Comparison of ENCODE assay signal across 1 cellular context in the genomic region with DNA sequence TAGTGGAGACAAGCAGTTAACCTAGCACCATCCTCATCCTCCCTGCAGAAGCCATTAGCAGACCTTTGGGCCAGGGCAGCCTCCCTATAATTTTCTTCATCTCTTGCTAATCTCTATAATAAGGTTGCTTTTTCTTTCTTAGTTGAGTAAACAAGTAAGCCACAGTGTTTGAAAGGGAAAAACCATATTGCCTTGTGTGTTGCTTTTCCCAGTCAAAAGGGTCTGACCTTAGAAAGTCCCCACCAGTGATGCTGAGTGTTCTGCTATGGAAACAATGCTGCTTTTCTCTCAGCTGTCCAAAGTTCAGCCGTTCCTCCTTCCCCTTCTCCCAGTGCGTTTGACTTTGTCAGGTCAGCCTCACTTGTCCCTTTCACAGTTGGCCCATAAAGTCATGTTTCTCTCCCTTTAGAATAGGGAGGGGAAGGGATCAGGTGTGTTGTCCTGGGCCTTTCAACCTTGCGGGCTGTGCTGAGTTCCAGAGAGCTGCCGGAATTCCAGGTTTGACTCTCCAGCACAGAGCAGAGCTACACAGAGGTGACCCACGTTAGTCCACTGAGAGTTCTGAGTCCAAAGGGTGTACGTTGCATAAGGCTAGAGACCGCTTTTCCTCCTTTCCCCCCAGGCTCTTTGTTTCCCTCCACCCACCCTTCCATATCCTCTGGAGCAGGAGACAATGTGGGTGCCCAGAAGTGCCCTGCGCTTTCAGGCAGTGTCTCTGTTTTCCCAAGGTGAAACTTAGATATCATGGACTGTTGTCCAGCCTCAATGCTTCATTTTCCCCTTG.
A peak's percentile ranks its signal among the peaks of the same experiment; 100 is the strongest.
TF ChIP-seq lines count a peak whose summit lies in the region.

No MANE protein-coding gene starts in this region.

TF ChIP-seq in HepG2, 621 proteins besides CTCF, POLR2A, EP300 and RAD21 (continued from another document and continues in another):
- TF ChIP-seq ARID5B (CRISPR knock-in tag; IDR thresholded peaks at IDR 0.05) (peak; percentile 84), CENPBD1 (CRISPR knock-in tag; IDR thresholded peaks at IDR 0.05; ENCODE audit: borderline replicate concordance, low read depth) (no peak), ZNF34 (CRISPR knock-in tag; IDR thresholded peaks at IDR 0.05; ENCODE audit: borderline replicate concordance) (no peak), AGO1 (IDR thresholded peaks at IDR 0.05; ENCODE audit: low read depth, low read length, poor library complexity, severe bottlenecking) (no peak), ZNF256 (CRISPR knock-in tag; conservative IDR thresholded peaks at IDR 0.05) (no peak), ZBTB33 (CRISPR knock-in tag; IDR thresholded peaks at IDR 0.05) (peak; percentile 53; the same call in 1 of the 2 replicates), HNF1B (CRISPR knock-in tag; IDR thresholded peaks at IDR 0.05) (peak; percentile 89), BRD4 (CRISPR knock-in tag; IDR thresholded peaks at IDR 0.05) (peak; percentile 21; the same call in 1 of the 2 replicates), DMAP1 (CRISPR knock-in tag; IDR thresholded peaks at IDR 0.05) (peak; percentile 95), SCMH1 (CRISPR knock-in tag; IDR thresholded peaks at IDR 0.05; ENCODE audit: borderline replicate concordance) (no peak), GLMP (CRISPR knock-in tag; IDR thresholded peaks at IDR 0.05; ENCODE audit: borderline replicate concordance) (no peak; the same call in 1 of the 2 replicates), ZNF747 (CRISPR knock-in tag; IDR thresholded peaks at IDR 0.05; ENCODE audit: borderline replicate concordance) (peak; percentile 87; the same call in 1 of the 2 replicates), ZSCAN9 (CRISPR knock-in tag; IDR thresholded peaks at IDR 0.05; ENCODE audit: borderline replicate concordance) (peak; percentile 92), FOXA1 (IDR thresholded peaks at IDR 0.05) (no peak), FOXA1 (CRISPR knock-in tag; IDR thresholded peaks at IDR 0.05) (peak; percentile 47), ZNF274 (CRISPR knock-in tag; IDR thresholded peaks at IDR 0.05) (peak; percentile 19), ZNF530 (CRISPR knock-in tag; IDR thresholded peaks at IDR 0.05; ENCODE audit: low read depth) (no peak), ZBTB3 (CRISPR knock-in tag; IDR thresholded peaks at IDR 0.05; ENCODE audit: borderline replicate concordance, low read depth) (peak; percentile 95), PAX8 (CRISPR knock-in tag; IDR thresholded peaks at IDR 0.05; ENCODE audit: borderline replicate concordance) (no peak), ZNF775 (CRISPR knock-in tag; IDR thresholded peaks at IDR 0.05; ENCODE audit: borderline replicate concordance) (0 out of 2 replicates have a peak, but pooled peaks have one; percentile 88), ZNF766 (CRISPR knock-in tag; IDR thresholded peaks at IDR 0.05; ENCODE audit: borderline replicate concordance) (0 out of 2 replicates have a peak, but pooled peaks have one; percentile 38), ELF3 (CRISPR knock-in tag; IDR thresholded peaks at IDR 0.05) (peak; percentile 91), ZSCAN29 (CRISPR knock-in tag; conservative IDR thresholded peaks at IDR 0.05) (peak; percentile 75; the same call in 1 of the 2 replicates), ZNF770 (CRISPR knock-in tag; IDR thresholded peaks at IDR 0.05) (peak; percentile 54; the same call in 1 of the 2 replicates), ZNF468 (CRISPR knock-in tag; IDR thresholded peaks at IDR 0.05) (no peak), ETV6 (CRISPR knock-in tag; conservative IDR thresholded peaks at IDR 0.05) (0 out of 2 replicates have a peak, but pooled peaks have one; percentile 63)
- TF ChIP-seq, protein P1, sequence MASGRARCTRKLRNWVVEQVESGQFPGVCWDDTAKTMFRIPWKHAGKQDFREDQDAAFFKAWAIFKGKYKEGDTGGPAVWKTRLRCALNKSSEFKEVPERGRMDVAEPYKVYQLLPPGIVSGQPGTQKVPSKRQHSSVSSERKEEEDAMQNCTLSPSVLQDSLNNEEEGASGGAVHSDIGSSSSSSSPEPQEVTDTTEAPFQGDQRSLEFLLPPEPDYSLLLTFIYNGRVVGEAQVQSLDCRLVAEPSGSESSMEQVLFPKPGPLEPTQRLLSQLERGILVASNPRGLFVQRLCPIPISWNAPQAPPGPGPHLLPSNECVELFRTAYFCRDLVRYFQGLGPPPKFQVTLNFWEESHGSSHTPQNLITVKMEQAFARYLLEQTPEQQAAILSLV (CRISPR knock-in tag; IDR thresholded peaks at IDR 0.05; ENCODE audit: borderline replicate concordance) = no peak; the same call in 1 of the 2 replicates
- TF ChIP-seq, protein P2, sequence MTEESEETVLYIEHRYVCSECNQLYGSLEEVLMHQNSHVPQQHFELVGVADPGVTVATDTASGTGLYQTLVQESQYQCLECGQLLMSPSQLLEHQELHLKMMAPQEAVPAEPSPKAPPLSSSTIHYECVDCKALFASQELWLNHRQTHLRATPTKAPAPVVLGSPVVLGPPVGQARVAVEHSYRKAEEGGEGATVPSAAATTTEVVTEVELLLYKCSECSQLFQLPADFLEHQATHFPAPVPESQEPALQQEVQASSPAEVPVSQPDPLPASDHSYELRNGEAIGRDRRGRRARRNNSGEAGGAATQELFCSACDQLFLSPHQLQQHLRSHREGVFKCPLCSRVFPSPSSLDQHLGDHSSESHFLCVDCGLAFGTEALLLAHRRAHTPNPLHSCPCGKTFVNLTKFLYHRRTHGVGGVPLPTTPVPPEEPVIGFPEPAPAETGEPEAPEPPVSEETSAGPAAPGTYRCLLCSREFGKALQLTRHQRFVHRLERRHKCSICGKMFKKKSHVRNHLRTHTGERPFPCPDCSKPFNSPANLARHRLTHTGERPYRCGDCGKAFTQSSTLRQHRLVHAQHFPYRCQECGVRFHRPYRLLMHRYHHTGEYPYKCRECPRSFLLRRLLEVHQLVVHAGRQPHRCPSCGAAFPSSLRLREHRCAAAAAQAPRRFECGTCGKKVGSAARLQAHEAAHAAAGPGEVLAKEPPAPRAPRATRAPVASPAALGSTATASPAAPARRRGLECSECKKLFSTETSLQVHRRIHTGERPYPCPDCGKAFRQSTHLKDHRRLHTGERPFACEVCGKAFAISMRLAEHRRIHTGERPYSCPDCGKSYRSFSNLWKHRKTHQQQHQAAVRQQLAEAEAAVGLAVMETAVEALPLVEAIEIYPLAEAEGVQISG (CRISPR knock-in tag; IDR thresholded peaks at IDR 0.05) = peak; percentile 79
- TF ChIP-seq, protein P3, sequence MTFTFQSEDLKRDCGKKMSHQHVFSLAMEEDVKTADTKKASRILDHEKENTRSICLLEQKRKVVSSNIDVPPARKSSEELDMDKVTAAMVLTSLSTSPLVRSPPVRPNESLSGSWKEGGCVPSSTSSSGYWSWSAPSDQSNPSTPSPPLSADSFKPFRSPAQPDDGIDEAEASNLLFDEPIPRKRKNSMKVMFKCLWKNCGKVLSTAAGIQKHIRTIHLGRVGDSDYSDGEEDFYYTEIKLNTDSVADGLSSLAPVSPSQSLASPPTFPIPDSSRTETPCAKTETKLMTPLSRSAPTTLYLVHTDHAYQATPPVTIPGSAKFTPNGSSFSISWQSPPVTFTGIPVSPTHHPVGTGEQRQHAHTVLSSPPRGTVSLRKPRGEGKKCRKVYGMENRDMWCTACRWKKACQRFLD (CRISPR knock-in tag; IDR thresholded peaks at IDR 0.05; ENCODE audit: borderline replicate concordance) = 0 out of 2 replicates have a peak, but pooled peaks have one; percentile 51
- TF ChIP-seq, protein P4, sequence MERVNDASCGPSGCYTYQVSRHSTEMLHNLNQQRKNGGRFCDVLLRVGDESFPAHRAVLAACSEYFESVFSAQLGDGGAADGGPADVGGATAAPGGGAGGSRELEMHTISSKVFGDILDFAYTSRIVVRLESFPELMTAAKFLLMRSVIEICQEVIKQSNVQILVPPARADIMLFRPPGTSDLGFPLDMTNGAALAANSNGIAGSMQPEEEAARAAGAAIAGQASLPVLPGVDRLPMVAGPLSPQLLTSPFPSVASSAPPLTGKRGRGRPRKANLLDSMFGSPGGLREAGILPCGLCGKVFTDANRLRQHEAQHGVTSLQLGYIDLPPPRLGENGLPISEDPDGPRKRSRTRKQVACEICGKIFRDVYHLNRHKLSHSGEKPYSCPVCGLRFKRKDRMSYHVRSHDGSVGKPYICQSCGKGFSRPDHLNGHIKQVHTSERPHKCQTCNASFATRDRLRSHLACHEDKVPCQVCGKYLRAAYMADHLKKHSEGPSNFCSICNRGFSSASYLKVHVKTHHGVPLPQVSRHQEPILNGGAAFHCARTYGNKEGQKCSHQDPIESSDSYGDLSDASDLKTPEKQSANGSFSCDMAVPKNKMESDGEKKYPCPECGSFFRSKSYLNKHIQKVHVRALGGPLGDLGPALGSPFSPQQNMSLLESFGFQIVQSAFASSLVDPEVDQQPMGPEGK (CRISPR knock-in tag; IDR thresholded peaks at IDR 0.05) = peak; percentile 94; the same call in 1 of the 2 replicates
- TF ChIP-seq, protein P5, sequence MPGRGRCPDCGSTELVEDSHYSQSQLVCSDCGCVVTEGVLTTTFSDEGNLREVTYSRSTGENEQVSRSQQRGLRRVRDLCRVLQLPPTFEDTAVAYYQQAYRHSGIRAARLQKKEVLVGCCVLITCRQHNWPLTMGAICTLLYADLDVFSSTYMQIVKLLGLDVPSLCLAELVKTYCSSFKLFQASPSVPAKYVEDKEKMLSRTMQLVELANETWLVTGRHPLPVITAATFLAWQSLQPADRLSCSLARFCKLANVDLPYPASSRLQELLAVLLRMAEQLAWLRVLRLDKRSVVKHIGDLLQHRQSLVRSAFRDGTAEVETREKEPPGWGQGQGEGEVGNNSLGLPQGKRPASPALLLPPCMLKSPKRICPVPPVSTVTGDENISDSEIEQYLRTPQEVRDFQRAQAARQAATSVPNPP (CRISPR knock-in tag; IDR thresholded peaks at IDR 0.05) = no peak
